In genomic region chr19:3710265-3710812, GRCh38 we compare ENCODE assay signal across 8 cellular contexts. TPM values are rescaled to one million over a fixed set of nuclear protein-coding genes. Genes with fewer than 3 reads are reported as not detected.
A peak's percentile ranks its signal among the peaks of the same experiment; 100 is the strongest.
DNase-seq lines count a peak whose midpoint lies in the region; ATAC-seq and TF ChIP-seq lines count a peak whose summit lies in the region.

No MANE protein-coding gene starts in this region.

- POLR2A ChIA-PET in OCI-LY7 (lab: Charles Lee) = interaction anchor here (0.6 kb wide), 1 partner anchor 439 kb away, joined by 3 read pairs; no protein-coding TSS in a partner anchor

- H3K36me3 Mint-ChIP-seq in activated naive CD8-positive, alpha-beta T cell treated with anti-CD3 and anti-CD28 coated beads for 36 hours = no peaks in the 10 kb centered on the region

- TF ChIP-seq POLR2A in Peyer's patch (IDR thresholded peaks at IDR 0.05) = peak; percentile 24 to 65
- no peak for TF ChIP-seq POLR2A in gastrocnemius medialis (IDR thresholded peaks at IDR 0.05)

- no peak overlapping the region for H3K27ac Mint-ChIP-seq in activated naive CD8-positive, alpha-beta T cell treated with anti-CD3 and anti-CD28 coated beads for 36 hours

- BruUV-seq in OCI-LY7 (replicated peaks; lab: Mats Ljungman, UMichigan) = no TSS peak

- DNase-seq in HuH-7.5 (ENCODE audit: low spot score) (peak; percentile 86), Peyer's patch (peak in 2 of 3 donors; percentile 95), head of caudate nucleus (peak in 38 of 42 donors; percentile 18 to 73 (median 46)), gastrocnemius medialis (peak; percentile 32 to 58), COLO829 (ENCODE audit: low spot score) (no peak), OCI-LY7 (ENCODE audit: low spot score) (no peak)
- DNase-seq in activated naive CD8-positive, alpha-beta T cell treated with anti-CD3 and anti-CD28 coated beads for 36 hours = no peak

- H3K27me3 ChIP-seq in Peyer's patch (no peaks in the 10 kb centered on the region), gastrocnemius medialis (peaks cover 0 to 5% (median 0%) of the 10 kb centered on the region in 3 donors)

- H3K36me3 ChIP-seq in Peyer's patch = no peaks in the 10 kb centered on the region
- no peaks in the 10 kb centered on the region for H3K36me3 ChIP-seq in gastrocnemius medialis
- no peaks in the 10 kb centered on the region for H3K36me3 ChIP-seq in OCI-LY7 (ENCODE audit: insufficient read depth, low read length)

- H3K9me2 ChIP-seq in OCI-LY7 (ENCODE audit: insufficient read depth, low read length) = no peaks in the 10 kb centered on the region

- ATAC-seq in gastrocnemius medialis (peak; percentile 29 to 33), GM21423 (IDR thresholded peaks at IDR 0.05; ENCODE audit: unreplicated experiment) (no peak)

- in situ Hi-C loops in gastrocnemius medialis (cut with MboI; ENCODE audit: low sequenced_read_pairs in 4 of 4) = no loop called here

- no peak overlapping the region for H3K4me3 Mint-ChIP-seq in activated naive CD8-positive, alpha-beta T cell treated with anti-CD3 and anti-CD28 coated beads for 36 hours

- no peaks in the 10 kb centered on the region for H4K20me1 ChIP-seq in OCI-LY7 (ENCODE audit: insufficient read depth, low read length)

- H3K4me2 ChIP-seq in OCI-LY7 (ENCODE audit: low read length) = no peak overlapping the region

- H3K27ac ChIP-seq in Peyer's patch (peak overlapping the region in 3 of 4 donors; percentile 85 to 99 (median 96)), gastrocnemius medialis (no peak overlapping the region), OCI-LY7 (ENCODE audit: low read depth, low read length, poor library complexity, severe bottlenecking) (no peak overlapping the region)

- no peaks in the 10 kb centered on the region for H3K9me3 ChIP-seq in Peyer's patch
- H3K9me3 ChIP-seq in gastrocnemius medialis = no peaks in the 10 kb centered on the region
- H3K9me3 ChIP-seq in OCI-LY7 (ENCODE audit: low read length) = no peaks in the 10 kb centered on the region

- TF ChIP-seq CTCF in Peyer's patch (IDR thresholded peaks at IDR 0.05) = peak in 1 of 6 experiments; percentile 18
- no peak for TF ChIP-seq CTCF in gastrocnemius medialis (IDR thresholded peaks at IDR 0.05 in 4 of 5, conservative IDR thresholded peaks at IDR 0.05 in 1 of 5)
- TF ChIP-seq CTCF in OCI-LY7 (conservative IDR thresholded peaks at IDR 0.05; ENCODE audit: low read length) = no peak

- peaks cover 19% of the 10 kb centered on the region for H3K27me3 Mint-ChIP-seq in activated naive CD8-positive, alpha-beta T cell treated with anti-CD3 and anti-CD28 coated beads for 36 hours

- no peaks in the 10 kb centered on the region for H3K79me2 ChIP-seq in OCI-LY7 (ENCODE audit: insufficient read depth, low read depth, low read length)

- H3K4me1 ChIP-seq in Peyer's patch = peaks cover 0 to 26% (median 2%) of the 10 kb centered on the region in 4 donors
- peaks cover 5 to 13% of the 10 kb centered on the region in 2 donors for H3K4me1 ChIP-seq in gastrocnemius medialis
- no peaks in the 10 kb centered on the region for H3K4me1 ChIP-seq in OCI-LY7 (ENCODE audit: insufficient read depth, low read length, poor library complexity, severe bottlenecking)

- peak overlapping the region in 2 of 4 donors; percentile 61 to 84 for H3K4me3 ChIP-seq in Peyer's patch
- no peak overlapping the region for H3K4me3 ChIP-seq in gastrocnemius medialis
- H3K4me3 ChIP-seq in OCI-LY7 (ENCODE audit: low read depth, low read length, poor library complexity, severe bottlenecking) = no peak overlapping the region

- peaks cover 5% of the 10 kb centered on the region for H3K4me1 Mint-ChIP-seq in activated naive CD8-positive, alpha-beta T cell treated with anti-CD3 and anti-CD28 coated beads for 36 hours

- H2AFZ ChIP-seq in OCI-LY7 (ENCODE audit: low read length) = no peak overlapping the region

- CTCF ChIA-PET in OCI-LY7 (lab: Charles Lee; ENCODE audit: unreplicated experiment) = no interaction called here

- intact Hi-C loops in head of caudate nucleus (cut with DNase I) = no loop called here
- intact Hi-C loops in gastrocnemius medialis (cut with DNase I; ENCODE audit: low total_unique reads) = no loop called here
- intact Hi-C loops in OCI-LY7 (cut with micrococcal nuclease; ENCODE audit: unreplicated experiment) = no loop called here

- no peaks in the 10 kb centered on the region for H3K9me3 Mint-ChIP-seq in activated naive CD8-positive, alpha-beta T cell treated with anti-CD3 and anti-CD28 coated beads for 36 hours

RNA-seq across cellular contexts. Expression of gene TJP3, which starts 2.2 kb away (rescaled TPM):
- total RNA-seq in Peyer's patch (100 to 1,000 TPM in 3 of 4 donors, 10 to 100 TPM in 1; 93.3 to 364 (median 286) TPM), gastrocnemius medialis (1 to 10 TPM in 3 of 4 donors, under 1 TPM in 1; 0.67 to 3.7 (median 1.7) TPM), OCI-LY7 (2022) (1.8 and 2.3 TPM in 2 replicates)
- under 1 TPM; 0.24 to 0.39 TPM for total RNA-seq in activated naive CD8-positive, alpha-beta T cell treated with anti-CD3 and anti-CD28 coated beads for 36 hours
- 0.69 and 1.8 TPM in 2 replicates for total RNA-seq in OCI-LY7 (2014; rRNA removed; shearing (Covaris generic))

RNA-seq across cellular contexts. Expression of gene PIP5K1C, which starts 10.1 kb away (rescaled TPM):
- total RNA-seq in Peyer's patch (10 to 100 TPM; 22.6 to 27.2 (median 26.1) TPM), gastrocnemius medialis (10 to 100 TPM in 3 of 4 donors, 1 to 10 TPM in 1; 8.2 to 18.0 (median 17.3) TPM), OCI-LY7 (2022) (13.7 and 15.1 TPM in 2 replicates)
- total RNA-seq in activated naive CD8-positive, alpha-beta T cell treated with anti-CD3 and anti-CD28 coated beads for 36 hours = 10 to 100 TPM; 12.9 to 14.8 TPM
- total RNA-seq in OCI-LY7 (2014; rRNA removed; shearing (Covaris generic)) = 6.3 and 7.6 TPM in 2 replicates

RNA-seq across cellular contexts. Expression of gene APBA3, which starts 51.2 kb away (rescaled TPM):
- total RNA-seq in Peyer's patch = 10 to 100 TPM; 28.5 to 48.1 (median 41.8) TPM
- 10 to 100 TPM; 14.0 to 29.6 (median 27.4) TPM for total RNA-seq in gastrocnemius medialis
- total RNA-seq in activated naive CD8-positive, alpha-beta T cell treated with anti-CD3 and anti-CD28 coated beads for 36 hours = 10 to 100 TPM; 21.4 to 21.9 TPM
- 34.7 and 40.4 TPM in 2 replicates for total RNA-seq in OCI-LY7 (2014; rRNA removed; shearing (Covaris generic))
- 25.1 and 28.7 TPM in 2 replicates for total RNA-seq in OCI-LY7 (2022)

RNA-seq across cellular contexts. Expression of gene MRPL54, which starts 52.1 kb away (rescaled TPM):
- total RNA-seq in Peyer's patch = 10 to 100 TPM; 21.4 to 58.5 (median 47.2) TPM
- 10 to 100 TPM; 23.3 to 86.3 (median 63.3) TPM for total RNA-seq in gastrocnemius medialis
- total RNA-seq in activated naive CD8-positive, alpha-beta T cell treated with anti-CD3 and anti-CD28 coated beads for 36 hours = 10 to 100 TPM; 76.9 to 81.5 TPM
- total RNA-seq in OCI-LY7 (2014; rRNA removed; shearing (Covaris generic)) = 88.7 and 93.1 TPM in 2 replicates
- total RNA-seq in OCI-LY7 (2022) = 60.4 and 66.6 TPM in 2 replicates

Comparison
In these comparisons a context has a peak if more than half of its experiments do, and no peak if none do; other contexts are left out.
1. DNase-seq: peak in HuH-7.5 (single experiment), Peyer's patch (2 of 3), head of caudate nucleus (38 of 42) and gastrocnemius medialis (2 of 2); none in activated naive CD8-positive, alpha-beta T cell treated with anti-CD3 and anti-CD28 coated beads for 36 hours (single experiment), COLO829 (single experiment) and OCI-LY7 (single experiment).
2. H3K27ac ChIP-seq: peak in Peyer's patch (3 of 4); none in gastrocnemius medialis (0 of 4) and OCI-LY7 (single experiment).
3. POLR2A ChIP-seq: peak in Peyer's patch (2 of 2); none in gastrocnemius medialis (0 of 2).
4. RNA of gene TJP3, which starts 2.2 kb away (total RNA-seq): 93.3 to 364 TPM in Peyer's patch; 0.69 to 2.3 TPM in OCI-LY7, 0.67 to 3.7 TPM in gastrocnemius medialis and 0.24 to 0.39 TPM in activated naive CD8-positive, alpha-beta T cell treated with anti-CD3 and anti-CD28 coated beads for 36 hours; every median in the first group is over 10 times any median in the second.